20 cellular contexts compared by ENCODE assay signal in genomic region chr22:19065298-19065859, GRCh38.
"Had no signal": no experiment of that assay in that cellular context is flagged by ENCODE, and none has a peak within 500 bp of the region (broad histone marks: within the 10 kb centered on the region; RNA-seq: fewer than 3 reads in every experiment).

No MANE protein-coding gene starts in this region.

- H3K9me3 Mint-ChIP-seq: activated naive CD4-positive, alpha-beta T cell treated with anti-CD3 and anti-CD28 coated beads, Interleukin-2, amount 50 U/mL, for 72 hours; brain; mesothelial cell of epicardium; naive B cell had no signal

- H3K9me3 ChIP-seq: ascending aorta, heart left ventricle, left ventricle myocardium inferior, pancreas, psoas muscle, tibial nerve had no signal

- DNase-seq: activated CD4-positive, alpha-beta T cell treated with anti-CD3 and anti-CD28 coated beads for 4 hours; activated CD4-positive, alpha-beta T cell treated with anti-CD3 and anti-CD28 coated beads, Interleukin-2, amount 50 U/mL, for 4 hours; activated naive CD4-positive, alpha-beta T cell; activated T-cell treated with anti-CD3 and anti-CD28 coated beads for 4 hours; foreskin keratinocyte; heart left ventricle; left ventricle myocardium inferior; naive B cell; psoas muscle; stimulated activated naive CD4-positive, alpha-beta T cell treated with Interleukin-2 at 50 U/mL for 16 hours; T-helper 9 cell had no signal

- H3K4me1 Mint-ChIP-seq: mesothelial cell of epicardium had no signal

- H3K4me3 ChIP-seq: ascending aorta, cardiac muscle cell, heart left ventricle, left ventricle myocardium inferior, pancreas, psoas muscle, tibial nerve had no signal

- H3K27me3 ChIP-seq: ascending aorta, cardiac muscle cell, foreskin keratinocyte, heart left ventricle, pancreas, tibial nerve had no signal

- H3K27me3 Mint-ChIP-seq: brain, naive B cell had no signal

- H3K4me1 ChIP-seq: ascending aorta had no signal

- H3K27ac Mint-ChIP-seq: brain, mesothelial cell of epicardium had no signal

- H3K27ac ChIP-seq: ascending aorta, cardiac muscle cell, foreskin keratinocyte, heart left ventricle, left ventricle myocardium inferior, pancreas, psoas muscle, tibial nerve, VCaP had no signal

- H3K4me3 Mint-ChIP-seq: brain, mesothelial cell of epicardium, naive B cell had no signal

- ATAC-seq: activated naive CD4-positive, alpha-beta T cell treated with anti-CD3 and anti-CD28 coated beads, Interleukin-2, amount 50 U/mL, for 72 hours; esophagus mucosa; foreskin keratinocyte; heart left ventricle; pancreas; psoas muscle had no signal
